In the genomic region with DNA sequence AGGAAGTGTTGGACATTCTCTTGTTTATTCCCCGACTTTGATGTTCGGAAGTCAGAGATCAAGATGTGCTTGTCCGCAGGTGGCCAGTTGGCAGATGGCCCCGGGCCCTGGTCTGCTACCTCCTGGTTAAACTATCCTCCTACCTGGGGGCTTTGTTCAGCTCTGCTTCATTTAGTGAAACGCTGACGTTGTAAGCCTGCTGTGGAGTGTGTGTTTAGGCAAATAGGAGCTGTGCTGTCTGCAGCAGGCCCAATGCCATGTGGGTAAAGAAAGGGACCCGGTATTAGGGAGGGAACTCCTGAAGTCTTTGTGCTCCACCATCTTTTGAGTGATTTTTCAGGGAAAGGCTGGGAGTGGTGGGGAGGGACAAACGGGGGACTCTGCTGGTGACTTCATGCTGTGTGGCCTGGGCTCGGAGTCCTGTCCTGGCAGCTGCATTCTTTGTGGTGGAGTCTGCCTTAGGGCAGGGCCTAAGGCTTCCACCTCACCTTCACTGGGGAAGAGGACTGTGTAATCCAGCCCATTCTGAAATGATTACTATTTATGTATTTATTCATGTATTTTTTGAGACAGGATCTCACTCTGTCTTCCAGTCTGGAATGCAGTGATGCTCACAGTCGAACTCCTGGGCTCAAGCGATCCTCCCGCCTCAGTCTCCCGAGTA, we compare ENCODE assay signal across 1 cellular context.
TF ChIP-seq lines count a peak whose summit lies in the region.

No MANE protein-coding gene starts in this region.

TF ChIP-seq in HepG2, 621 proteins besides CTCF, POLR2A, EP300 and RAD21 (continued from another document):
- no peak for TF ChIP-seq MEIS2 (CRISPR knock-in tag; IDR thresholded peaks at IDR 0.05)
- TF ChIP-seq, protein P1, sequence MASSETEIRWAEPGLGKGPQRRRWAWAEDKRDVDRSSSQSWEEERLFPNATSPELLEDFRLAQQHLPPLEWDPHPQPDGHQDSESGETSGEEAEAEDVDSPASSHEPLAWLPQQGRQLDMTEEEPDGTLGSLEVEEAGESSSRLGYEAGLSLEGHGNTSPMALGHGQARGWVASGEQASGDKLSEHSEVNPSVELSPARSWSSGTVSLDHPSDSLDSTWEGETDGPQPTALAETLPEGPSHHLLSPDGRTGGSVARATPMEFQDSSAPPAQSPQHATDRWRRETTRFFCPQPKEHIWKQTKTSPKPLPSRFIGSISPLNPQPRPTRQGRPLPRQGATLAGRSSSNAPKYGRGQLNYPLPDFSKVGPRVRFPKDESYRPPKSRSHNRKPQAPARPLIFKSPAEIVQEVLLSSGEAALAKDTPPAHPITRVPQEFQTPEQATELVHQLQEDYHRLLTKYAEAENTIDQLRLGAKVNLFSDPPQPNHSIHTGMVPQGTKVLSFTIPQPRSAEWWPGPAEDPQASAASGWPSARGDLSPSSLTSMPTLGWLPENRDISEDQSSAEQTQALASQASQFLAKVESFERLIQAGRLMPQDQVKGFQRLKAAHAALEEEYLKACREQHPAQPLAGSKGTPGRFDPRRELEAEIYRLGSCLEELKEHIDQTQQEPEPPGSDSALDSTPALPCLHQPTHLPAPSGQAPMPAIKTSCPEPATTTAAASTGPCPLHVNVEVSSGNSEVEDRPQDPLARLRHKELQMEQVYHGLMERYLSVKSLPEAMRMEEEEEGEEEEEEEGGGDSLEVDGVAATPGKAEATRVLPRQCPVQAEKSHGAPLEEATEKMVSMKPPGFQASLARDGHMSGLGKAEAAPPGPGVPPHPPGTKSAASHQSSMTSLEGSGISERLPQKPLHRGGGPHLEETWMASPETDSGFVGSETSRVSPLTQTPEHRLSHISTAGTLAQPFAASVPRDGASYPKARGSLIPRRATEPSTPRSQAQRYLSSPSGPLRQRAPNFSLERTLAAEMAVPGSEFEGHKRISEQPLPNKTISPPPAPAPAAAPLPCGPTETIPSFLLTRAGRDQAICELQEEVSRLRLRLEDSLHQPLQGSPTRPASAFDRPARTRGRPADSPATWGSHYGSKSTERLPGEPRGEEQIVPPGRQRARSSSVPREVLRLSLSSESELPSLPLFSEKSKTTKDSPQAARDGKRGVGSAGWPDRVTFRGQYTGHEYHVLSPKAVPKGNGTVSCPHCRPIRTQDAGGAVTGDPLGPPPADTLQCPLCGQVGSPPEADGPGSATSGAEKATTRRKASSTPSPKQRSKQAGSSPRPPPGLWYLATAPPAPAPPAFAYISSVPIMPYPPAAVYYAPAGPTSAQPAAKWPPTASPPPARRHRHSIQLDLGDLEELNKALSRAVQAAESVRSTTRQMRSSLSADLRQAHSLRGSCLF (CRISPR knock-in tag; IDR thresholded peaks at IDR 0.05; ENCODE audit: borderline replicate concordance): no peak
- TF ChIP-seq, protein P2, sequence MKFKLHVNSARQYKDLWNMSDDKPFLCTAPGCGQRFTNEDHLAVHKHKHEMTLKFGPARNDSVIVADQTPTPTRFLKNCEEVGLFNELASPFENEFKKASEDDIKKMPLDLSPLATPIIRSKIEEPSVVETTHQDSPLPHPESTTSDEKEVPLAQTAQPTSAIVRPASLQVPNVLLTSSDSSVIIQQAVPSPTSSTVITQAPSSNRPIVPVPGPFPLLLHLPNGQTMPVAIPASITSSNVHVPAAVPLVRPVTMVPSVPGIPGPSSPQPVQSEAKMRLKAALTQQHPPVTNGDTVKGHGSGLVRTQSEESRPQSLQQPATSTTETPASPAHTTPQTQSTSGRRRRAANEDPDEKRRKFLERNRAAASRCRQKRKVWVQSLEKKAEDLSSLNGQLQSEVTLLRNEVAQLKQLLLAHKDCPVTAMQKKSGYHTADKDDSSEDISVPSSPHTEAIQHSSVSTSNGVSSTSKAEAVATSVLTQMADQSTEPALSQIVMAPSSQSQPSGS (CRISPR knock-in tag; IDR thresholded peaks at IDR 0.05): no peak
- TF ChIP-seq RNF2 (conservative IDR thresholded peaks at IDR 0.05; ENCODE audit: low read depth): no peak
- TF ChIP-seq ZKSCAN1 (IDR thresholded peaks at IDR 0.05; ENCODE audit: low read length): no peak
